In the genomic region with DNA sequence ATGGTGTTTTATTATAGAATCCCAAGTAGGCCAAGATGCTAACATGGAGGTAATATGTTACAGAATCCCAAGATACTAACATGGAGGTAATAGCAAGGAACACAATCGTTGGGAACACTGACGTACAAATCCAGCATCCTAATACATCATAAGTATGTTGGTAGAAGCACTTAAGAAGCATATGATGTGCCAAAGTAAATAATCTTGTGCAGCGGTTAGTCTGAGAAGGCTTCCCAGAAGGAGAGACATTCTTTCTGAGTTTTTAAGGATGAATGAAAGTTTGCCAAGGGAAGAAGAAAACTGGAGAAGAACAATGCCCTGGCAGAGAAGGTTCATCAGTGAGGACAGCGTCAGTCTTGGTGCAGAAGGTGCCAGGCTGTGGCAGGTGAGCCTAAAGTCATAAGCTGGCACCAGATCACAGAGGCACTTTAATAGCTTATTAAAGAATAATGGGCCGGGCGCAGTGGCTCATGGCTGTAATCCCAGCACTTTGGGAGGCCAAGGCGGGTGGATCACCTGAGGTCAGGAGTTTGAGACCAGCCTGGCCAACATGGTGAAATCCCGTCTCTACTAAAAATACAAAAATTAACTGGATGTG, we compare ENCODE assay signal across 16 cellular contexts.
A peak's percentile ranks its signal among the peaks of the same experiment; 100 is the strongest.
DNase-seq lines count a peak whose midpoint lies in the region; ATAC-seq lines count a peak whose summit lies in the region.
"Had no signal": no experiment of that assay in that cellular context is flagged by ENCODE, and none has a peak within 500 bp of the region (broad histone marks: within the 10 kb centered on the region; RNA-seq: fewer than 3 reads in every experiment).

No MANE protein-coding gene starts in this region.

- H3K4me1 ChIP-seq in rectal smooth muscle tissue (ENCODE audit: control insufficient read depth, insufficient read depth, low read length) (no peaks in the 10 kb centered on the region), Karpas-422 (ENCODE audit: low read length) (no peaks in the 10 kb centered on the region)
- H3K4me1 ChIP-seq: Peyer's patch, SJSA1 had no signal

- H3K9me3 ChIP-seq in Karpas-422 (ENCODE audit: low read length) = no peaks in the 10 kb centered on the region
- H3K9me3 ChIP-seq: Peyer's patch had no signal

- ATAC-seq in GM21786 (IDR thresholded peaks at IDR 0.05; ENCODE audit: unreplicated experiment) = no peak

- no peak overlapping the region for H3K4me3 ChIP-seq in rectal smooth muscle tissue (ENCODE audit: low read length)
- no peak overlapping the region for H3K4me3 ChIP-seq in Karpas-422 (ENCODE audit: low read length)
- H3K4me3 ChIP-seq: Peyer's patch, SJSA1 had no signal

- H3K4me2 ChIP-seq in Karpas-422 (ENCODE audit: low read depth, low read length, poor library complexity, severe bottlenecking) = no peak overlapping the region

- DNase-seq in astrocyte of the hippocampus (ENCODE audit: low read depth, low spot score) (peak; percentile 33), fibroblast of peridontal ligament (ENCODE audit: extremely low read depth) (peak; percentile 37), NCI-H2107 treated with DMSO at 0.1 percent for 48 hours (lab: John Stamatoyannopoulos, UW; ENCODE audit: unreplicated experiment) (no peak), Karpas-422 (no peak)
- no peak for DNase-seq in activated effector memory CD4-positive, alpha-beta T cell treated with Interleukin-2 at 50 U/mL for 16 hours
- DNase-seq: GDM1; GOT3; NCI-H1105 treated with DMSO at 0.1 percent for 48 hours; NCI-H1694 treated with DMSO at 0.1 percent for 48 hours; NCI-H510A; NCI-H748 treated with DMSO at 0.1 percent for 48 hours; NK-92 treated with Interleukin-12 subunit alpha and Interleukin-12 subunit beta, amount 100 ng/mL, for 24 hours; Peyer's patch had no signal

- H3K27ac ChIP-seq in rectal smooth muscle tissue (ENCODE audit: low read depth, low read length) = peak overlapping the region; percentile 16
- no peak overlapping the region for H3K27ac ChIP-seq in Karpas-422 (ENCODE audit: low read length)
- H3K27ac ChIP-seq: Peyer's patch, SJSA1 had no signal

- H3K36me3 ChIP-seq in rectal smooth muscle tissue (ENCODE audit: control insufficient read depth, insufficient read depth, low read length) (no peaks in the 10 kb centered on the region), Karpas-422 (ENCODE audit: insufficient read depth, low read length) (no peaks in the 10 kb centered on the region)
- H3K36me3 ChIP-seq: Peyer's patch, SJSA1 had no signal

- H3K9ac ChIP-seq in rectal smooth muscle tissue (ENCODE audit: low read length) (no peak overlapping the region), Karpas-422 (ENCODE audit: low read length) (no peak overlapping the region)

- no peaks in the 10 kb centered on the region for H4K20me1 ChIP-seq in Karpas-422 (ENCODE audit: insufficient read depth, low read depth, low read length)

- H3K27me3 ChIP-seq in rectal smooth muscle tissue (ENCODE audit: control insufficient read depth, insufficient read depth, low read length) = no peaks in the 10 kb centered on the region
- no peaks in the 10 kb centered on the region for H3K27me3 ChIP-seq in Karpas-422 (ENCODE audit: low read length)
- H3K27me3 ChIP-seq: Peyer's patch, SJSA1 had no signal

- H3K9me2 ChIP-seq in Karpas-422 (replicated peaks; ENCODE audit: insufficient read depth, low read length) = no peaks in the 10 kb centered on the region

- H3K79me2 ChIP-seq in Karpas-422 (ENCODE audit: low read length) = no peaks in the 10 kb centered on the region

- no peak overlapping the region for H2AFZ ChIP-seq in Karpas-422 (ENCODE audit: low read length)

Comparison
In these comparisons a context has a peak if more than half of its experiments do, and no peak if none do; other contexts are left out.
1. DNase-seq: peak in astrocyte of the hippocampus (single experiment) and fibroblast of peridontal ligament (single experiment); none in NCI-H2107 treated with DMSO at 0.1 percent for 48 hours (single experiment), Karpas-422 (single experiment) and activated effector memory CD4-positive, alpha-beta T cell treated with Interleukin-2 at 50 U/mL for 16 hours (single experiment).